15 cellular contexts compared by ENCODE assay signal in genomic region chr17:31579265-31579664, GRCh38.
A peak's percentile ranks its signal among the peaks of the same experiment; 100 is the strongest.
DNase-seq lines count a peak whose midpoint lies in the region; ATAC-seq and TF ChIP-seq lines count a peak whose summit lies in the region.
"Had no signal": no experiment of that assay in that cellular context is flagged by ENCODE, and none has a peak within 500 bp of the region (broad histone marks: within the 10 kb centered on the region; RNA-seq: fewer than 3 reads in every experiment).

No MANE protein-coding gene starts in this region.

- no peak overlapping the region for H3K27ac Mint-ChIP-seq in glutamatergic neuron (ENCODE audit: unreplicated experiment)
- H3K27ac Mint-ChIP-seq: stimulated activated memory B cell treated with anti-CD40 and anti-IgM and Interleukin-4, amounts not matched to agents 10 μg/mL and 1 μg/mL and 100 μg/mL, for 72 hours had no signal

- TF ChIP-seq EP300 in stomach (IDR thresholded peaks at IDR 0.05): no peak

- 55 to 72% (median 63%) methylated on average over 4 of the region's 4 CpGs for WGBS in stomach, 5 donors

- intact Hi-C loops in Panc1 (cut with micrococcal nuclease; ENCODE audit: unreplicated experiment) (no loop called here), stomach (cut with DNase I; ENCODE audit: low total_unique reads) (no loop called here)

- H3K27ac ChIP-seq in Panc1 (ENCODE audit: low read length) (peak overlapping the region; percentile 5; the same call in 1 of the 2 replicates), stomach (peak overlapping the region in 3 of 5 donors; percentile 27 to 95 (median 87))

- no peaks in the 10 kb centered on the region for H3K9me3 ChIP-seq in Panc1 (ENCODE audit: control insufficient read depth, insufficient read depth, low read depth, low read length)
- no peaks in the 10 kb centered on the region for H3K9me3 ChIP-seq in stomach

- no peaks in the 10 kb centered on the region for H3K27me3 ChIP-seq in Panc1 (ENCODE audit: control insufficient read depth, insufficient read depth, low read length)
- H3K27me3 ChIP-seq in stomach: no peaks in the 10 kb centered on the region

- H3K9me3 Mint-ChIP-seq in glutamatergic neuron (ENCODE audit: unreplicated experiment): no peaks in the 10 kb centered on the region
- H3K9me3 Mint-ChIP-seq: stimulated activated memory B cell treated with anti-CD40 and anti-IgM and Interleukin-4, amounts not matched to agents 10 μg/mL and 1 μg/mL and 100 μg/mL, for 72 hours had no signal

- CTCF ChIA-PET in Panc1 (lab: Charles Lee): no interaction called here

- POLR2A ChIA-PET in Panc1 (lab: Charles Lee): no interaction called here

- no peak for TF ChIP-seq CTCF in Panc1 (IDR thresholded peaks at IDR 0.05)
- no peak for TF ChIP-seq CTCF in stomach (IDR thresholded peaks at IDR 0.05)
- TF ChIP-seq CTCF in glutamatergic neuron (IDR thresholded peaks at IDR 0.05; ENCODE audit: partially characterized antibody, unreplicated experiment): no peak

- ATAC-seq in Panc1: peak; percentile 28
- ATAC-seq: stimulated activated memory B cell treated with anti-CD40 and anti-IgM and Interleukin-4, amounts not matched to agents 10 μg/mL and 1 μg/mL and 100 μg/mL, for 72 hours had no signal

- no peak for TF ChIP-seq POLR2A in stomach (IDR thresholded peaks at IDR 0.05)

- H3K4me1 ChIP-seq in Panc1 (ENCODE audit: control insufficient read depth, insufficient read depth, low read length): peaks cover 59% of the 10 kb centered on the region
- peaks cover 33 to 68% (median 53%) of the 10 kb centered on the region in 4 donors for H3K4me1 ChIP-seq in stomach

- H3K4me1 Mint-ChIP-seq in glutamatergic neuron (ENCODE audit: low read depth, unreplicated experiment): no peaks in the 10 kb centered on the region

- DNase-seq in DMS 273 (lab: John Stamatoyannopoulos, UW; ENCODE audit: unreplicated experiment) (peak; percentile 22), DMS 273 treated with DMSO at 0.1 percent for 48 hours (lab: John Stamatoyannopoulos, UW) (no peak), Panc1 (ENCODE audit: low read depth, low spot score) (no peak), dermis blood vessel endothelial cell (peak; percentile 71), stomach (peak; percentile 40), SKM-1 (lab: John Stamatoyannopoulos, UW; ENCODE audit: unreplicated experiment) (no peak), glutamatergic neuron (no peak), hepatic stellate cell (ENCODE audit: low spot score) (no peak)
- DNase-seq: 8988T; activated CD4-positive, alpha-beta T cell treated with anti-CD3 and anti-CD28 coated beads, Interleukin-2, amount 50 U/mL, for 1 hour; activated naive CD4-positive, alpha-beta T cell; HCEC 1CT; MM.1S; OCI-M1 had no signal

- H3K4me3 ChIP-seq in Panc1 (ENCODE audit: low read depth in 2 of 2, low read length in 2 of 2) (no peak overlapping the region), stomach (no peak overlapping the region)

- no peaks in the 10 kb centered on the region for H3K36me3 Mint-ChIP-seq in glutamatergic neuron (ENCODE audit: unreplicated experiment)
- H3K36me3 Mint-ChIP-seq: stimulated activated memory B cell treated with anti-CD40 and anti-IgM and Interleukin-4, amounts not matched to agents 10 μg/mL and 1 μg/mL and 100 μg/mL, for 72 hours had no signal

- H3K36me3 ChIP-seq in Panc1 (ENCODE audit: control insufficient read depth, insufficient read depth, low read length) (no peaks in the 10 kb centered on the region), stomach (peaks cover 0 to 10% (median 6%) of the 10 kb centered on the region in 4 donors)

- H3K4me3 Mint-ChIP-seq in glutamatergic neuron (ENCODE audit: unreplicated experiment): no peak overlapping the region
- H3K4me3 Mint-ChIP-seq: stimulated activated memory B cell treated with anti-CD40 and anti-IgM and Interleukin-4, amounts not matched to agents 10 μg/mL and 1 μg/mL and 100 μg/mL, for 72 hours had no signal

- in situ Hi-C loops in Panc1 (cut with HindIII; ENCODE audit: low pct_unique_long_range_greater_than_20kb, low sequenced_read_pairs): no loop called here

- BruUV-seq in Panc1 (replicated peaks; lab: Mats Ljungman, UMichigan): TSS peak; percentile 43

- peaks cover 2% of the 10 kb centered on the region for H3K27me3 Mint-ChIP-seq in glutamatergic neuron (ENCODE audit: unreplicated experiment)
- H3K27me3 Mint-ChIP-seq: stimulated activated memory B cell treated with anti-CD40 and anti-IgM and Interleukin-4, amounts not matched to agents 10 μg/mL and 1 μg/mL and 100 μg/mL, for 72 hours had no signal

Comparison
In these comparisons a context has a peak if more than half of its experiments do, and no peak if none do; other contexts are left out.
1. DNase-seq: peak in DMS 273 (single experiment), dermis blood vessel endothelial cell (single experiment) and stomach (single experiment); none in DMS 273 treated with DMSO at 0.1 percent for 48 hours (single experiment), Panc1 (single experiment), SKM-1 (single experiment), glutamatergic neuron (single experiment) and hepatic stellate cell (single experiment).